Comparison of ENCODE assay signal across 8 cellular contexts in genomic region chr12:11581179-11581755, GRCh38.
DNase-seq lines count a peak whose midpoint lies in the region; ATAC-seq and TF ChIP-seq lines count a peak whose summit lies in the region.

No MANE protein-coding gene starts in this region.

- ATAC-seq in HCT116 (peak; percentile 38; the same call in 1 of the 2 replicates), HG03280 (IDR thresholded peaks at IDR 0.05; ENCODE audit: unreplicated experiment) (no peak)

- peaks cover 0 to 2% of the 10 kb centered on the region in 2 experiments; a peak in 2 of 4 replicates for H3K4me1 ChIP-seq in HCT116 (ENCODE audit: control insufficient read depth in 1 of 2, insufficient read depth in 2 of 2, low read length in 2 of 2)

- peak; percentile 66 to 67 for DNase-seq in AML-193 (lab: John Stamatoyannopoulos, UW)
- peak; percentile 46 for DNase-seq in HCT116 (ENCODE audit: low read depth, low spot score)
- peak; percentile 44 to 90 for DNase-seq in NCI-H526 (lab: John Stamatoyannopoulos, UW)
- peak; percentile 65 to 79 for DNase-seq in activated CD4-positive, alpha-beta T cell treated with anti-CD3 and anti-CD28 coated beads, Interleukin-2, amount 50 U/mL, for 48 hours
- DNase-seq in effector CD8-positive, alpha-beta T cell (lab: John Stamatoyannopoulos, UW): peak; percentile 53
- DNase-seq in midbrain (lab: John Stamatoyannopoulos, UW): peak; percentile 67
- DNase-seq in stimulated activated CD8-positive, alpha-beta memory T cell treated with anti-CD3 and anti-CD28 coated beads, Interleukin-7, amount 100 ng/mL, for 1 hour (ENCODE audit: low read depth in 2 of 2): peak; percentile 28 to 50

- no TSS peak for BruUV-seq in HCT116 (replicated peaks; lab: Mats Ljungman, UMichigan)

- H3K4me2 ChIP-seq in HCT116 (ENCODE audit: low read length): no peak overlapping the region

- POLR2A ChIA-PET in HCT116 (lab: Charles Lee): interaction anchor here (2.6 kb wide), 1 partner anchor 452 kb away, joined by 8 read pairs; no protein-coding TSS in a partner anchor

- no peak for TF ChIP-seq POLR2A in HCT116 (IDR thresholded peaks at IDR 0.05; ENCODE audit: borderline replicate concordance, extremely low read depth, insufficient read depth, insufficient read length)

- H2AFZ ChIP-seq in HCT116 (ENCODE audit: low read depth, low read length, poor library complexity, severe bottlenecking): no peak overlapping the region

- H3K79me2 ChIP-seq in HCT116 (ENCODE audit: insufficient read depth, low read length): no peaks in the 10 kb centered on the region

- peak; percentile 18 to 80 (median 55); a peak in 4 of 6 replicates for TF ChIP-seq CTCF in HCT116 (IDR thresholded peaks at IDR 0.05 in 2 of 3, conservative IDR thresholded peaks at IDR 0.05 in 1 of 3; ENCODE audit: borderline replicate concordance in 1 of 3, insufficient read depth in 1 of 3, low read depth in 2 of 3, low read length in 2 of 3)

- H3K27ac ChIP-seq in HCT116 (ENCODE audit: low read depth, low read length): no peak overlapping the region

- H3K9ac ChIP-seq in HCT116 (ENCODE audit: low read length): no peak overlapping the region

- TF ChIP-seq RAD21 in HCT116 (IDR thresholded peaks at IDR 0.05; ENCODE audit: low read depth): peak; percentile 86

- no peak overlapping the region for H3K4me3 ChIP-seq in HCT116 (replicated peaks in 1 of 2; ENCODE audit: low read depth in 1 of 2, low read length in 2 of 2)

- CTCF ChIA-PET in HCT116 (lab: Charles Lee): interaction anchor here (1.3 to 6.1 kb wide), 4 partner anchors 311 to 458 kb away, joined by 3 to 88 read pairs (median 14); no protein-coding TSS in a partner anchor

- no peaks in the 10 kb centered on the region for H3K9me3 ChIP-seq in HCT116 (ENCODE audit: control insufficient read depth in 1 of 2, insufficient read depth in 1 of 2, low read depth in 1 of 2, low read length in 2 of 2)

- H3K36me3 ChIP-seq in HCT116 (ENCODE audit: control insufficient read depth in 1 of 2, insufficient read depth in 2 of 2, low read length in 2 of 2): no peaks in the 10 kb centered on the region

- intact Hi-C loops in HCT116 (cut with micrococcal nuclease): loop anchor here (1.0 to 10.0 kb wide), 4 partner anchors 314 to 1124 kb away; no protein-coding TSS in a partner anchor

- RAD21 ChIA-PET in HCT116 (lab: Charles Lee; ENCODE audit: low non-redundant PET in 1 of 2, low total read pairs in 2 of 2, uncharacterized antibody in 2 of 2, unreplicated experiment in 2 of 2): interaction anchor here (0.6 to 2.2 kb wide), 3 partner anchors 452 to 477 kb away, joined by 3 to 8 read pairs (median 4); no protein-coding TSS in a partner anchor

- H3K9me2 ChIP-seq in HCT116 (ENCODE audit: insufficient read depth): no peaks in the 10 kb centered on the region

- peaks cover 22% of the 10 kb centered on the region for H3K27me3 ChIP-seq in HCT116 (ENCODE audit: insufficient read depth, low read length)

- H4K20me1 ChIP-seq in HCT116 (ENCODE audit: insufficient read depth): no peaks in the 10 kb centered on the region

TF ChIP-seq in HCT116, 20 proteins besides CTCF, POLR2A, EP300 and RAD21:
- TF ChIP-seq REST (IDR thresholded peaks at IDR 0.05; ENCODE audit: low read depth) (no peak), EGR1 (IDR thresholded peaks at IDR 0.05; ENCODE audit: low read depth) (no peak), EZH2 (IDR thresholded peaks at IDR 0.05) (no peak), ATF3 (IDR thresholded peaks at IDR 0.05) (no peak), ZBTB33 (IDR thresholded peaks at IDR 0.05; ENCODE audit: extremely low read depth, insufficient replicate concordance, low read length) (no peak), JUND (IDR thresholded peaks at IDR 0.05) (no peak), CBX3 (IDR thresholded peaks at IDR 0.05; ENCODE audit: low read depth) (no peak), EZH2phosphoT487 (IDR thresholded peaks at IDR 0.05; ENCODE audit: borderline replicate concordance) (no peak), ELF1 (IDR thresholded peaks at IDR 0.05; ENCODE audit: borderline replicate concordance, low read depth) (no peak), SRF (IDR thresholded peaks at IDR 0.05; ENCODE audit: low read depth) (no peak), YY1 (IDR thresholded peaks at IDR 0.05; ENCODE audit: extremely low read depth, insufficient replicate concordance, low read depth, low read length) (no peak), POLR2AphosphoS5 (IDR thresholded peaks at IDR 0.05; ENCODE audit: low read depth, low read length) (no peak), ZNF274 (IDR thresholded peaks at IDR 0.05; ENCODE audit: low read depth, low read length) (no peak), SIN3A (IDR thresholded peaks at IDR 0.05; ENCODE audit: low read depth) (no peak)
